ENCODE assay signal across 9 cellular contexts in the genomic region with DNA sequence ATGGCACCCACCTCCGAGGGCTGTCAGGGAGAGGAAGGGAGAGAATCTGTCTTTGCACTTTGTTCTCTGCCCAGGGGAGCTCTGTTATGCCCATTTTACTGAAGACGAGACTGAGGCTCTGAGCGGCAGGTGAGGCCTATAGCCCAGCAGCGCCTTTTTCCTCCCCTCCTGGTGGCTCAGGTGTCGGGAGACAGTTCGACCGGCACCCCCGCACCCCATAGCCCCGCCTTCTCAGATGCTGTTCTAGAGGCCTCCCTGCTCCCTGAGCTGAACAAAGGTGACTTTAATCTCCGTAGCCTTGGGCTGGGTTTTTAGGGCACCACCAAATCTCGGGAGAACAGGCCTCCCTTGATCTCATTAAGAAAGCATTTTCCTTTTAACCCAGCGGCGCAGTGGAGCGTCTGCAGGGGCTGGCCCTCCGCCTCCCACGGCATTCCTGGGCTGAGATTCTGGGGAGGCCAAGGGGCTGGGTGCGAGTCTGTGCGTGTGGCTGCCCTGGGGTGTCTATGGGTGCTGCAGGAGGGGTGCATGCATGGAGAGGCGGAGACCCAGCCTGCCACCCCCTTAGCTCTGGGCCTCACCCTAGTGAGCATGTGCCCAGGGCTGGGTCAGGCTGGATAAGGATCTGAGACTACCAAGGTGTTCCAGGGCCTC. TPM values are rescaled to one million over a fixed set of nuclear protein-coding genes. Genes with fewer than 3 reads are reported as not detected.
DNase-seq lines count a peak whose midpoint lies in the region; ATAC-seq lines count a peak whose summit lies in the region.
"Had no signal": no experiment of that assay in that cellular context is flagged by ENCODE, and none has a peak within 500 bp of the region (broad histone marks: within the 10 kb centered on the region; RNA-seq: fewer than 3 reads in every experiment).

No MANE protein-coding gene starts in this region.

- H3K27ac ChIP-seq in right cardiac atrium (ENCODE audit: low read length) = peak overlapping the region; percentile 60
- H3K27ac ChIP-seq in skin epidermis = peak overlapping the region in 20 of 21 experiments; percentile 30 to 94 (median 78)

- WGBS in right cardiac atrium = 41% methylated on average over 19 of the region's 19 CpGs

- H3K4me3 ChIP-seq in H7 (ENCODE audit: insufficient read depth, low read depth, low read length) (no peak overlapping the region), right cardiac atrium (ENCODE audit: low read length) (peak overlapping the region; percentile 66), skin epidermis (peak overlapping the region; percentile 40 to 83 (median 62))

- no peaks in the 10 kb centered on the region; the same call in none of the 2 replicates for H3K36me3 ChIP-seq in H7 (replicated peaks; ENCODE audit: control insufficient read depth, insufficient read depth, low read length)

- intact Hi-C loops in right cardiac atrium (cut with DNase I) = no loop called here

- DNase-seq in A172 (ENCODE audit: low spot score) = peak; percentile 70
- peak; percentile 84 for DNase-seq in H7
- peak; percentile 51 to 58 for DNase-seq in activated T-cell treated with anti-CD3 and anti-CD28 coated beads, Interleukin-2, amount 50 U/mL, for 48 hours
- no peak for DNase-seq in right cardiac atrium
- DNase-seq in NK-92 (lab: John Stamatoyannopoulos, UW; ENCODE audit: unreplicated experiment) = no peak
- no peak for DNase-seq in cortex of kidney (lab: John Stamatoyannopoulos, UW)

- ATAC-seq in right cardiac atrium (no peak), HG02973 (IDR thresholded peaks at IDR 0.05; ENCODE audit: unreplicated experiment) (no peak)

- no peaks in the 10 kb centered on the region for H3K9me3 ChIP-seq in right cardiac atrium (ENCODE audit: control insufficient read depth, low read length)

- H3K27me3 ChIP-seq in H7 (ENCODE audit: control insufficient read depth, insufficient read depth, low read length) = peaks cover 20% of the 10 kb centered on the region
- H3K27me3 ChIP-seq in right cardiac atrium (ENCODE audit: control insufficient read depth, insufficient read depth) = no peaks in the 10 kb centered on the region

- peaks cover 6% of the 10 kb centered on the region for H3K4me1 ChIP-seq in right cardiac atrium (ENCODE audit: control insufficient read depth, insufficient read depth, low read length)

RNA-seq across cellular contexts. Expression of gene LFNG, which starts 3.3 kb away (rescaled TPM):
- 21.2 and 32.5 TPM in 2 replicates for total RNA-seq in A172 (2014; rRNA removed; shearing (Covaris generic))
- 12.8 and 20.0 TPM in 2 replicates for total RNA-seq in H7 (2014; rRNA removed; shearing (Covaris generic))
- 1 to 10 TPM; 3.6 to 6.6 (median 4.8) TPM for total RNA-seq in right cardiac atrium
- 6.0 TPM for polyA plus RNA-seq in right cardiac atrium

RNA-seq across cellular contexts. Expression of gene BRAT1, which starts 32.4 kb away (rescaled TPM):
- total RNA-seq in A172 (2014; rRNA removed; shearing (Covaris generic)) = 69.2 and 87.9 TPM in 2 replicates
- 83.5 and 86.4 TPM in 2 replicates for total RNA-seq in H7 (2014; rRNA removed; shearing (Covaris generic))
- total RNA-seq in right cardiac atrium = 10 to 100 TPM; 15.4 to 19.0 (median 16.1) TPM
- 16.9 TPM for polyA plus RNA-seq in right cardiac atrium

RNA-seq across cellular contexts. Expression of gene IQCE, which starts 35.9 kb away (rescaled TPM):
- 26.1 and 35.5 TPM in 2 replicates for total RNA-seq in A172 (2014; rRNA removed; shearing (Covaris generic))
- 2.1 and 4.0 TPM in 2 replicates for total RNA-seq in H7 (2014; rRNA removed; shearing (Covaris generic))
- total RNA-seq in right cardiac atrium = 10 to 100 TPM; 10.6 to 16.0 (median 15.2) TPM
- polyA plus RNA-seq in right cardiac atrium = 7.9 TPM

RNA-seq across cellular contexts. Expression of gene GRIFIN, which starts 46.7 kb away (rescaled TPM):
- total RNA-seq in A172 (2014; rRNA removed; shearing (Covaris generic)) = not detected in 2 replicates
- total RNA-seq in H7 (2014; rRNA removed; shearing (Covaris generic)) = not detected in 2 replicates
- total RNA-seq in right cardiac atrium = not detected
- not detected for polyA plus RNA-seq in right cardiac atrium
- total RNA-seq: dermis microvascular lymphatic vessel endothelial cell had no signal

Comparison
In these comparisons a context has a peak if more than half of its experiments do, and no peak if none do; other contexts are left out.
1. DNase-seq: peak in A172 (single experiment), H7 (single experiment) and activated T-cell treated with anti-CD3 and anti-CD28 coated beads, Interleukin-2, amount 50 U/mL, for 48 hours (2 of 2); none in right cardiac atrium (0 of 3), NK-92 (single experiment) and cortex of kidney (single experiment).